ENCODE assay signal across 10 cellular contexts in genomic region chr22:36155702-36156101, GRCh38. TPM values are rescaled to one million over a fixed set of nuclear protein-coding genes. Genes with fewer than 3 reads are reported as not detected.
DNase-seq lines count a peak whose midpoint lies in the region; ATAC-seq, FAIRE-seq and TF ChIP-seq lines count a peak whose summit lies in the region.
"Had no signal": no experiment of that assay in that cellular context is flagged by ENCODE, and none has a peak within 500 bp of the region (broad histone marks: within the 10 kb centered on the region; RNA-seq: fewer than 3 reads in every experiment).

No MANE protein-coding gene starts in this region.

- CTCF ChIA-PET in mammary epithelial cell (lab: Charles Lee; ENCODE audit: low non-redundant PET), result no interaction called here

- H3K4me1 Mint-ChIP-seq in HFFc6 (ENCODE audit: low read depth), result peaks cover 40% of the 10 kb centered on the region

- H3K27ac Mint-ChIP-seq in HFFc6, result peak overlapping the region; percentile 20

- no peak for DNase-seq in HFFc6
- no peak for DNase-seq in mammary epithelial cell
- peak in 1 of 2 donors; percentile 52 for DNase-seq in left lung
- peak; percentile 58 for DNase-seq in small intestine
- no peak for DNase-seq in NCI-H1105 (lab: John Stamatoyannopoulos, UW)
- DNase-seq in NCI-H2196 treated with DMSO at 0.1 percent for 48 hours (lab: John Stamatoyannopoulos, UW; ENCODE audit: unreplicated experiment), result no peak
- DNase-seq in cerebellum (ENCODE audit: low spot score), result no peak
- DNase-seq: NCI-H1436 had no signal

- peaks cover 8% of the 10 kb centered on the region; the same call in 1 of the 2 replicates for H3K36me3 Mint-ChIP-seq in HFFc6 (ENCODE audit: low read depth)

- intact Hi-C loops in mammary epithelial cell (cut with micrococcal nuclease) (no loop called here), left lung (cut with DNase I) (no loop called here)

- no peak overlapping the region for H3K9ac ChIP-seq in mammary epithelial cell (ENCODE audit: insufficient read depth, low read length)

- ATAC-seq in left lung (peak; percentile 52), GM19467 (IDR thresholded peaks at IDR 0.05; ENCODE audit: unreplicated experiment) (no peak)

- peaks cover 7% of the 10 kb centered on the region; the same call in 1 of the 2 replicates for H3K9me3 Mint-ChIP-seq in HFFc6

- H3K27ac ChIP-seq in mammary epithelial cell (ENCODE audit: insufficient read depth, low read depth, low read length) (no peak overlapping the region), left lung (peak overlapping the region; percentile 87 to 95), small intestine (ENCODE audit: low read depth in 1 of 2, low read length in 1 of 2) (peak overlapping the region; percentile 71 to 95)

- no peak overlapping the region for H3K4me2 ChIP-seq in mammary epithelial cell (ENCODE audit: insufficient read depth, low read depth, low read length)

- no peaks in the 10 kb centered on the region for H3K27me3 ChIP-seq in mammary epithelial cell (ENCODE audit: insufficient read depth, low read length)
- no peaks in the 10 kb centered on the region for H3K27me3 ChIP-seq in left lung
- no peaks in the 10 kb centered on the region for H3K27me3 ChIP-seq in small intestine (ENCODE audit: control insufficient read depth in 2 of 2, insufficient read depth in 2 of 2, low read length in 2 of 2)

- peak overlapping the region; percentile 87; the same call in 1 of the 2 replicates for H3K4me3 Mint-ChIP-seq in HFFc6

- dilution Hi-C loops in mammary epithelial cell (cut with HindIII; ENCODE audit: low sequenced_read_pairs), result no loop called here

- WGBS in mammary epithelial cell (ENCODE audit: low coverage, missing lambda C conversion rate), result 51% methylated on average over 7 of the region's 7 CpGs
- 42 to 57% (median 44%) methylated on average over 7 of the region's 7 CpGs for WGBS in small intestine, 3 donors

- no peak overlapping the region for H3K4me3 ChIP-seq in mammary epithelial cell (replicated peaks in 1 of 3; ENCODE audit: insufficient read depth in 1 of 3, low read depth in 2 of 3, low read length in 3 of 3)
- peak overlapping the region in 1 of 2 donors; percentile 52 for H3K4me3 ChIP-seq in left lung
- peak overlapping the region in 1 of 2 donors; percentile 49 for H3K4me3 ChIP-seq in small intestine (ENCODE audit: low read depth in 1 of 2, low read length in 2 of 2)

- in situ Hi-C loops in mammary epithelial cell (cut with MboI; ENCODE audit: low sequenced_read_pairs in 2 of 2), result loop anchor here in 1 of 2 donors (25.0 kb wide), 1 partner anchor 332 kb away; the partner anchor contains the start of gene TXN2

- no peak for FAIRE-seq in small intestine (lab: Jason Lieb, UNC)

- H3K4me1 ChIP-seq in mammary epithelial cell (ENCODE audit: insufficient read depth, low read length) (peaks cover 9% of the 10 kb centered on the region), left lung (peaks cover 35 to 98% of the 10 kb centered on the region in 2 donors), small intestine (ENCODE audit: control insufficient read depth in 2 of 2, insufficient read depth in 1 of 2, low read depth in 1 of 2, low read length in 1 of 2) (peaks cover 18 to 21% of the 10 kb centered on the region in 2 donors)

- no peaks in the 10 kb centered on the region for H3K9me3 ChIP-seq in mammary epithelial cell (replicated peaks; ENCODE audit: insufficient read depth, low read length)
- no peaks in the 10 kb centered on the region for H3K9me3 ChIP-seq in left lung
- H3K9me3 ChIP-seq in small intestine (ENCODE audit: control insufficient read depth, low read depth), result no peaks in the 10 kb centered on the region

- H3K79me2 ChIP-seq in mammary epithelial cell (ENCODE audit: insufficient read depth, low read length), result no peaks in the 10 kb centered on the region

- H3K27me3 Mint-ChIP-seq in HFFc6 (ENCODE audit: insufficient read depth), result peaks cover 3% of the 10 kb centered on the region

- no peaks in the 10 kb centered on the region for H4K20me1 ChIP-seq in mammary epithelial cell (ENCODE audit: insufficient read depth, low read length)

- no TSS peak for BruUV-seq in mammary epithelial cell (replicated peaks; lab: Mats Ljungman, UMichigan)

- no peak for TF ChIP-seq CTCF in HFFc6 (IDR thresholded peaks at IDR 0.05)
- TF ChIP-seq CTCF in mammary epithelial cell (conservative IDR thresholded peaks at IDR 0.05 in 1 of 2, IDR thresholded peaks at IDR 0.05 in 1 of 2; ENCODE audit: extremely low read depth in 1 of 2, insufficient read depth in 1 of 2, low read depth in 1 of 2, low read length in 2 of 2), result no peak
- TF ChIP-seq CTCF in left lung (IDR thresholded peaks at IDR 0.05), result no peak

- peak overlapping the region; percentile 55 for H2AFZ ChIP-seq in mammary epithelial cell (ENCODE audit: low read depth, low read length)

- H3K36me3 ChIP-seq in mammary epithelial cell (ENCODE audit: insufficient read depth, low read length) (no peaks in the 10 kb centered on the region), left lung (no peaks in the 10 kb centered on the region), small intestine (ENCODE audit: control insufficient read depth in 2 of 2, insufficient read depth in 2 of 2, low read length in 2 of 2) (no peaks in the 10 kb centered on the region)

RNA-seq across cellular contexts. Expression of gene APOL3, which starts 4.9 kb away (rescaled TPM):
- 1 to 10 TPM; 1.0 to 2.3 (median 2.2) TPM for total RNA-seq in HFFc6 (2021; fragmentation: NEBNext Ultra II Directional; extraction: Animal tissue kit (Norgen Biotek cat#: 25700))
- total RNA-seq in mammary epithelial cell (1 to 10 TPM in 1 of 2 donors, under 1 TPM in 1; 0.83 to 1.6 TPM), left lung (10 to 100 TPM; 27.0 to 57.9 TPM), cerebellum (2.4 TPM)
- polyA plus RNA-seq in mammary epithelial cell (2.2 TPM), small intestine (10 to 100 TPM; 16.3 to 44.7 (median 19.7) TPM)
- not detected for polyA minus RNA-seq in mammary epithelial cell

RNA-seq across cellular contexts. Expression of gene APOL4, which starts 45.9 kb away (rescaled TPM):
- not detected for total RNA-seq in HFFc6 (2021; fragmentation: NEBNext Ultra II Directional; extraction: Animal tissue kit (Norgen Biotek cat#: 25700))
- under 1 TPM in 1 of 2 donors, not detected in 1; 0.26 TPM for total RNA-seq in mammary epithelial cell
- not detected for polyA plus RNA-seq in mammary epithelial cell
- polyA minus RNA-seq in mammary epithelial cell, result not detected
- 10 to 100 TPM in 1 of 2 donors, 1 to 10 TPM in 1; 8.5 to 12.8 TPM for total RNA-seq in left lung
- polyA plus RNA-seq in small intestine, result 10 to 100 TPM in 2 of 3 donors, 1 to 10 TPM in 1; 8.9 to 12.8 (median 10.3) TPM
- 11.3 TPM for total RNA-seq in cerebellum
- total RNA-seq: epithelial cell of proximal tubule had no signal
